In the genomic region with DNA sequence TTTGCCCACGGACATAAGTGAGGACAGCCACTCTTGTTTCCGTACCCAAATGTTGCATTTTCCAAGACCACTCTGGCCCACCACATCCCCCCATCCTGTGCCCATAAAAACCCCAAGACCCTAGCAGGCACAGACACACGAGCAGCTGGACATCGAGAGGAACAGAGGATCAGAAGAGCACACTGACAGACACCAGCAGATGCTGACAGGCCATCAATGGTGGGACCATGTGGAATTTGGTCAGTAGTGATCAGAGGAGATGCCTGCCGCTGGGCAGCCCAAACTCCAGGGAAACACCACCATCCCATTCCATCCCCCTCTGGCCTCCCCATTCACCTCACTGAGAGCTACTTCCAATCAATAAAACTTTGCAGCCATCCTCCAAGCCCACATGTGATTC, we compare ENCODE assay signal across 20 cellular contexts.
DNase-seq lines count a peak whose midpoint lies in the region; ATAC-seq, FAIRE-seq and TF ChIP-seq lines count a peak whose summit lies in the region.
"Had no signal": no experiment of that assay in that cellular context is flagged by ENCODE, and none has a peak within 500 bp of the region (broad histone marks: within the 10 kb centered on the region; RNA-seq: fewer than 3 reads in every experiment).

No MANE protein-coding gene starts in this region.

- H2BK120ac ChIP-seq in H1 (replicated peaks; ENCODE audit: low read depth, low read length) = peak overlapping the region; percentile 73

- H3K79me2 ChIP-seq in H1 (ENCODE audit: control insufficient read depth in 1 of 2, insufficient read depth in 2 of 2, low read length in 2 of 2) (no peaks in the 10 kb centered on the region), SK-N-SH (ENCODE audit: insufficient read depth) (no peaks in the 10 kb centered on the region)

- H3K4ac ChIP-seq in H1 (replicated peaks; ENCODE audit: insufficient read length, low read depth, low read length) = peak overlapping the region; percentile 82

- H3K4me2 ChIP-seq in H1 (ENCODE audit: insufficient read depth in 1 of 2, low read depth in 2 of 2, low read length in 2 of 2) (0 out of 4 replicates have a peak overlapping the region, but pooled peaks of 1 of the 2 experiments have one; percentile 6), SK-N-SH (no peak overlapping the region)
- H3K4me2 ChIP-seq: KMS-11 had no signal

- peak overlapping the region; percentile 31 for H4K5ac ChIP-seq in H1 (ENCODE audit: insufficient read length, low read depth, low read length)

- H2BK15ac ChIP-seq in H1 (ENCODE audit: low read length) = no peak overlapping the region

- no peak for TF ChIP-seq EP300 in H1 (IDR thresholded peaks at IDR 0.05; ENCODE audit: borderline replicate concordance in 1 of 2, low read depth in 2 of 2, low read length in 2 of 2)
- TF ChIP-seq EP300 in SK-N-SH (IDR thresholded peaks at IDR 0.05; ENCODE audit: borderline replicate concordance in 1 of 2, low read depth in 1 of 2, low read length in 1 of 2) = no peak

- H3K23me2 ChIP-seq in H1 (ENCODE audit: low read depth, low read length) = no peaks in the 10 kb centered on the region

- no peak overlapping the region; the same call in 1 of the 2 replicates for H4K8ac ChIP-seq in H1 (ENCODE audit: extremely low read depth, insufficient read depth, low read length)

- 81% methylated on average over 5 of the region's 5 CpGs; no CpG with 5 or more reads in 1 of the 2 experiments for WGBS in H1 (ENCODE audit: extremely low coverage in 1 of 2, insufficient coverage in 1 of 2, insufficient read length in 1 of 2, insufficient replicate concordance in 2 of 2, low coverage in 1 of 2, low lambda C conversion rate in 2 of 2, missing lambda C conversion rate in 1 of 2), 2 experiments
- WGBS in SK-N-SH (ENCODE audit: low lambda C conversion rate) = 13% methylated on average over 5 of the region's 5 CpGs

- CTCF ChIA-PET in H1 (lab: Charles Lee; ENCODE audit: partially characterized antibody) = interaction anchor here (0.6 to 1.7 kb wide), 8 partner anchors 10 to 760 kb away, joined by 3 to 5 read pairs (median 4); no protein-coding TSS in a partner anchor
- CTCF ChIA-PET in SK-N-SH (lab: Yijun Ruan, JAX) = no interaction called here

- ATAC-seq in gastrocnemius medialis (no peak), GM21526 (IDR thresholded peaks at IDR 0.05; ENCODE audit: low FRiP score, unreplicated experiment) (no peak), omental fat pad (ENCODE audit: low FRiP score) (no peak)
- ATAC-seq: PC-3 had no signal

- peak overlapping the region; percentile 81 for H3K18ac ChIP-seq in H1 (ENCODE audit: extremely low read depth, low read length)

- DNase-seq in cardiac muscle cell (ENCODE audit: low read depth in 1 of 2, low spot score in 1 of 2) = no peak
- no peak for DNase-seq in cardiac septum (ENCODE audit: low spot score)
- no peak for DNase-seq in H1 (ENCODE audit: low read depth in 1 of 2, low spot score in 2 of 2)
- peak; percentile 46 for DNase-seq in myocyte (ENCODE audit: low read depth)
- no peak for DNase-seq in gastrocnemius medialis
- no peak for DNase-seq in SK-N-SH
- no peak for DNase-seq in omental fat pad (ENCODE audit: low spot score)
- DNase-seq: 8988T; BE2C; CD4-positive, alpha-beta T cell; EL; NCI-H1048; NCI-H146; NCI-H2081 treated with DMSO at 0.1 percent for 48 hours; NCI-H510A; PC-3 had no signal

- H3K9me3 ChIP-seq in cardiac muscle cell (ENCODE audit: low read depth) = no peaks in the 10 kb centered on the region
- peaks cover 0 to 3% of the 10 kb centered on the region in 2 experiments; a peak in 1 of 4 replicates for H3K9me3 ChIP-seq in H1 (ENCODE audit: insufficient read depth in 2 of 2, low read depth in 1 of 2, low read length in 1 of 2)
- H3K9me3 ChIP-seq in gastrocnemius medialis = no peaks in the 10 kb centered on the region
- H3K9me3 ChIP-seq in SK-N-SH = no peaks in the 10 kb centered on the region
- H3K9me3 ChIP-seq: BE2C had no signal

- H2AK5ac ChIP-seq in H1 (ENCODE audit: low read depth, low read length) = 0 out of 2 replicates have a peak overlapping the region, but pooled peaks have one; percentile 9

- H2BK5ac ChIP-seq in H1 (ENCODE audit: low read depth, low read length) = peak overlapping the region; percentile 77; the same call in 1 of the 2 replicates

- no peaks in the 10 kb centered on the region for H3F3A ChIP-seq in SK-N-SH (replicated peaks; ENCODE audit: insufficient read depth)

- peak overlapping the region; percentile 23; the same call in 1 of the 2 replicates for H2BK12ac ChIP-seq in H1 (ENCODE audit: low read depth, low read length)

- H3K4me1 ChIP-seq in cardiac muscle cell (ENCODE audit: low read depth) (peaks cover 8% of the 10 kb centered on the region), H1 (replicated peaks in 1 of 4; ENCODE audit: control insufficient read depth in 3 of 4, insufficient read depth in 4 of 4, low read length in 3 of 4) (peaks cover 0 to 12% (median 7%) of the 10 kb centered on the region in 4 experiments; a peak in 6 of 7 replicates), gastrocnemius medialis (peaks cover 13 to 23% of the 10 kb centered on the region in 2 donors), SK-N-SH (ENCODE audit: control insufficient read depth in 1 of 2, insufficient read depth in 2 of 2, low read depth in 1 of 2, low read length in 1 of 2) (no peaks in the 10 kb centered on the region)
- H3K4me1 ChIP-seq: BE2C had no signal

- POLR2A ChIA-PET in H1 (lab: Charles Lee; ENCODE audit: partially characterized antibody) (interaction anchor here (1.1 kb wide), 1 partner anchor 70 kb away, joined by 3 read pairs; no protein-coding TSS in a partner anchor), SK-N-SH (lab: Yijun Ruan, JAX) (no interaction called here)

- H3K9ac ChIP-seq in H1 (replicated peaks in 1 of 4; ENCODE audit: extremely low read depth in 1 of 4, low read depth in 3 of 4, low read length in 3 of 4) = no peak overlapping the region
- H3K9ac ChIP-seq in SK-N-SH = no peak overlapping the region
- H3K9ac ChIP-seq: GM23248, KMS-11 had no signal

- peak overlapping the region; percentile 13 for H4K91ac ChIP-seq in H1 (replicated peaks; ENCODE audit: insufficient read length, low read length)

- TF ChIP-seq POLR2A in H1 (IDR thresholded peaks at IDR 0.05; ENCODE audit: control extremely low read depth in 1 of 2, low read depth in 2 of 2, low read length in 2 of 2) (no peak), gastrocnemius medialis (IDR thresholded peaks at IDR 0.05) (no peak)

- H3K9me2 ChIP-seq in SK-N-SH = no peaks in the 10 kb centered on the region

- H3K27me3 ChIP-seq in cardiac muscle cell (no peaks in the 10 kb centered on the region), H1 (replicated peaks in 1 of 4; ENCODE audit: control insufficient read depth in 3 of 4, extremely low read depth in 1 of 4, insufficient read depth in 3 of 4, low read length in 3 of 4) (no peaks in the 10 kb centered on the region), gastrocnemius medialis (no peaks in the 10 kb centered on the region), SK-N-SH (ENCODE audit: insufficient read depth) (no peaks in the 10 kb centered on the region)
- H3K27me3 ChIP-seq: BE2C had no signal

- H3K23ac ChIP-seq in H1 (ENCODE audit: insufficient read length) = no peak overlapping the region

- in situ Hi-C loops in gastrocnemius medialis (cut with MboI; ENCODE audit: low sequenced_read_pairs in 4 of 4) = no loop called here

- H3K14ac ChIP-seq in H1 (ENCODE audit: insufficient read length) = no peak overlapping the region

- TF ChIP-seq CTCF in cardiac muscle cell (IDR thresholded peaks at IDR 0.05; ENCODE audit: low read depth, low read length) = no peak
- TF ChIP-seq CTCF in H1 (IDR thresholded peaks at IDR 0.05; ENCODE audit: control extremely low read depth in 1 of 3, insufficient read depth in 1 of 3, low read depth in 1 of 3, low read length in 3 of 3) = no peak
- no peak for TF ChIP-seq CTCF in gastrocnemius medialis (IDR thresholded peaks at IDR 0.05 in 4 of 5, conservative IDR thresholded peaks at IDR 0.05 in 1 of 5)
- TF ChIP-seq CTCF in SK-N-SH (IDR thresholded peaks at IDR 0.05) = no peak
- no peak for TF ChIP-seq CTCF in omental fat pad (IDR thresholded peaks at IDR 0.05)

- peak overlapping the region; percentile 3 for H3K56ac ChIP-seq in H1 (replicated peaks; ENCODE audit: insufficient read length, low read depth, low read length)

- intact Hi-C loops in cardiac septum (cut with DNase I) (no loop called here), gastrocnemius medialis (cut with DNase I; ENCODE audit: low total_unique reads) (no loop called here)

- H3K27ac ChIP-seq in cardiac muscle cell (peak overlapping the region; percentile 6), H1 (ENCODE audit: low read depth, low read length) (peak overlapping the region; percentile 41; the same call in 1 of the 2 replicates), gastrocnemius medialis (peak overlapping the region in 3 of 4 donors; percentile 23 to 75 (median 69)), SK-N-SH (ENCODE audit: low read depth in 2 of 2, low read length in 1 of 2) (no peak overlapping the region)
- H3K27ac ChIP-seq: GM23248, KMS-11 had no signal

- TF ChIP-seq RAD21 in H1 (IDR thresholded peaks at IDR 0.05 in 1 of 2, conservative IDR thresholded peaks at IDR 0.05 in 1 of 2; ENCODE audit: low read depth in 2 of 2, low read length in 2 of 2) = no peak
- no peak for TF ChIP-seq RAD21 in SK-N-SH (IDR thresholded peaks at IDR 0.05; ENCODE audit: low read length)

- H4K20me1 ChIP-seq in H1 (replicated peaks in 1 of 2; ENCODE audit: control insufficient read depth in 1 of 2, insufficient read depth in 2 of 2, low read length in 2 of 2) = no peaks in the 10 kb centered on the region
- H4K20me1 ChIP-seq in SK-N-SH (ENCODE audit: insufficient read depth) = no peaks in the 10 kb centered on the region

- H3K4me3 ChIP-seq in cardiac muscle cell = no peak overlapping the region
- no peak overlapping the region for H3K4me3 ChIP-seq in H1 (ENCODE audit: extremely low read depth in 1 of 4, insufficient read depth in 2 of 4, low read depth in 3 of 4, low read length in 4 of 4)
- H3K4me3 ChIP-seq in gastrocnemius medialis = no peak overlapping the region
- no peak overlapping the region for H3K4me3 ChIP-seq in SK-N-SH (ENCODE audit: low read depth in 2 of 2, low read length in 1 of 2)
- H3K4me3 ChIP-seq: GM23248 had no signal

- no peaks in the 10 kb centered on the region for H3K79me1 ChIP-seq in H1 (ENCODE audit: low read depth, low read length)

- no peaks in the 10 kb centered on the region for H3K36me3 ChIP-seq in cardiac muscle cell
- no peaks in the 10 kb centered on the region; a peak in 1 of 8 replicates for H3K36me3 ChIP-seq in H1 (ENCODE audit: control insufficient read depth in 2 of 4, insufficient read depth in 4 of 4, low read length in 3 of 4)
- H3K36me3 ChIP-seq in gastrocnemius medialis = peaks cover 0 to 5% of the 10 kb centered on the region in 2 donors
- no peaks in the 10 kb centered on the region for H3K36me3 ChIP-seq in SK-N-SH (replicated peaks in 1 of 2; ENCODE audit: control insufficient read depth in 1 of 2, insufficient read depth in 2 of 2, low read length in 1 of 2)
- H3K36me3 ChIP-seq: BE2C had no signal

- H2AFZ ChIP-seq in H1 (ENCODE audit: low read length) (no peak overlapping the region), SK-N-SH (ENCODE audit: low read depth) (no peak overlapping the region)
- H2AFZ ChIP-seq: GM23248 had no signal

- no peak for FAIRE-seq in H1 (lab: Jason Lieb, UNC)
- FAIRE-seq: HepG2 had no signal

- H2BK20ac ChIP-seq in H1 (ENCODE audit: low read length) = peak overlapping the region; percentile 77

TF ChIP-seq in SK-N-SH, 30 proteins besides CTCF, POLR2A, EP300 and RAD21 (continues in another document):
- TF ChIP-seq NFIC (IDR thresholded peaks at IDR 0.05; ENCODE audit: borderline replicate concordance) = no peak

Comparison
In these comparisons a context has a peak if more than half of its experiments do, and no peak if none do; other contexts are left out.
1. H3K27ac ChIP-seq: peak in cardiac muscle cell (single experiment), H1 (single experiment) and gastrocnemius medialis (3 of 4); none in SK-N-SH (0 of 2).